ENCODE assay signal across 16 cellular contexts in genomic region chr18:10240276-10240675, GRCh38.
"Had no signal": no experiment of that assay in that cellular context is flagged by ENCODE, and none has a peak within 500 bp of the region (broad histone marks: within the 10 kb centered on the region; RNA-seq: fewer than 3 reads in every experiment).

No MANE protein-coding gene starts in this region.

- DNase-seq: effector memory CD4-positive, alpha-beta T cell; left colon; left ventricle myocardium superior; mesenchymal stem cell; naive thymus-derived CD4-positive, alpha-beta T cell; stimulated activated naive CD4-positive, alpha-beta T cell; stomach; substantia nigra; transverse colon had no signal

- H3K36me3 ChIP-seq: esophagus muscularis mucosa, gastroesophageal sphincter, neutrophil, stomach, thoracic aorta had no signal

- H3K27ac Mint-ChIP-seq: naive thymus-derived CD4-positive, alpha-beta T cell had no signal

- H3K4me3 Mint-ChIP-seq: naive thymus-derived CD4-positive, alpha-beta T cell had no signal

- ATAC-seq: gastroesophageal sphincter; left colon; left ventricle myocardium superior; naive thymus-derived CD4-positive, alpha-beta T cell; sciatic nerve had no signal

- H3K27ac ChIP-seq: epithelial cell of prostate, esophagus muscularis mucosa, gastroesophageal sphincter, neutrophil, stomach, thoracic aorta, transverse colon had no signal

- H3K4me3 ChIP-seq: esophagus muscularis mucosa, gastroesophageal sphincter, lung, stomach, thoracic aorta, transverse colon had no signal

- H3K9me3 Mint-ChIP-seq: naive thymus-derived CD4-positive, alpha-beta T cell had no signal

- H3K36me3 Mint-ChIP-seq: naive thymus-derived CD4-positive, alpha-beta T cell had no signal

- H3K9me3 ChIP-seq: esophagus muscularis mucosa, gastroesophageal sphincter, neutrophil, stomach, thoracic aorta, transverse colon had no signal

- H3K4me1 Mint-ChIP-seq: naive thymus-derived CD4-positive, alpha-beta T cell had no signal

- H3K27me3 ChIP-seq: esophagus muscularis mucosa, gastroesophageal sphincter, neutrophil, stomach, transverse colon had no signal
